8 cellular contexts compared by ENCODE assay signal in the genomic region with DNA sequence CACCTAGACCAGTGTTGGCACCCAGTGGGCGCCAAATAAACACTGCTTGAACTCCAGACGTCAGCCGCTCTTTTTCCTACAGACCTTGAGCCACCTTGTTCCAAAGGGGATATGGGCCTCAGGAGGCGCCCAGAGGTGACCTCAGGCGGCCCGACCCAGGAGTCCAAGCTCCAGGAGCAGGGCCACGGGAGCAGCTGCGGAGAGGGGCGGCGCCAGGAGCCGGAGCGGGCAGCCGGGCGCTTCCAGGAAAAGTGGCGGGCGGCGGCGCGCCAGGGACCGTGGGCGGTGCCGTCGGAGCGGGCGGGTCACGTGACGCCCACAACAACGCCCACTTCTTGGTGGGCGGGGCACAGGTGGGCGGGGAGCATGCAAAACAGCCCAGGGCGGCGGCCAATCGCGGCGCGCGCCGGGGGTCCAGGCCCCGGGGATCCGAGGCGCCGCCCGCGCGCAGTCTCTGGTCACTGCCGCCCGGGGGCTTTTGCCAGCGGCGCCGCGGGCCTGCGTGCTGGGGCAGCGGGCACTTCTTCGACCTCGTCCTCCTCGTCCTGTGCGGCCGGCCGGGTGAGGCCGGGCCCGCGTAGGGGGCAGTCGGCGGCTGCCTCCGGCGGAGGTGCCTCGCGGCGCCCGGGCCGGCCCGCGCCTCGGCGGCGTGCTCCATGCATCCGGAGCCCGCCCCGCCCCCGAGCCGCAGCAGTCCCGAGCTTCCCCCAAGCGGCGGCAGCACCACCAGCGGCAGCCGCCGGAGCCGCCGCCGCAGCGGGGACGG. TPM values are rescaled to one million over a fixed set of nuclear protein-coding genes. Genes with fewer than 3 reads are reported as not detected.
A peak's percentile ranks its signal among the peaks of the same experiment; 100 is the strongest.
DNase-seq lines count a peak whose midpoint lies in the region; ATAC-seq and TF ChIP-seq lines count a peak whose summit lies in the region.

Gene ORAI1 (plus strand): TSS at position 444 of the 766 bp plus-strand sequence.

- no peaks in the 10 kb centered on the region for H3K9me2 ChIP-seq in Loucy (replicated peaks; ENCODE audit: low read depth, low read length)

- peaks cover 32% of the 10 kb centered on the region for H3K36me3 Mint-ChIP-seq in activated T-helper 2 cell treated with anti-CD3 and anti-CD28 coated beads, Interferon-gamma antibody, Interleukin-2, Interleukin-4, amounts not matched to agents 10 μg/mL and 5 μg/mL and 100 μg/mL, durations not matched to agents 14 hours and 24 hours and 36 hours (ENCODE audit: low read depth)
- H3K36me3 Mint-ChIP-seq in natural killer cell treated with Interleukin-12 subunit alpha and Interleukin-12 subunit beta and Interleukin-15 and Interleukin-18, amount 100 ng/mL, for 72 hours, result no peaks in the 10 kb centered on the region

- H3K27me3 Mint-ChIP-seq in activated T-helper 2 cell treated with anti-CD3 and anti-CD28 coated beads, Interferon-gamma antibody, Interleukin-2, Interleukin-4, amounts not matched to agents 10 μg/mL and 5 μg/mL and 100 μg/mL, durations not matched to agents 14 hours and 24 hours and 36 hours (ENCODE audit: low read depth), result no peaks in the 10 kb centered on the region
- H3K27me3 Mint-ChIP-seq in natural killer cell treated with Interleukin-12 subunit alpha and Interleukin-12 subunit beta and Interleukin-15 and Interleukin-18, amount 100 ng/mL, for 72 hours, result no peaks in the 10 kb centered on the region

- DNase-seq in EH (ENCODE audit: low read depth), result peak; percentile 94
- peak; percentile 87 for DNase-seq in GOT3 (lab: John Stamatoyannopoulos, UW)
- DNase-seq in RWPE2 (ENCODE audit: low spot score), result peak; percentile 92
- peak; percentile 94 for DNase-seq in activated T-helper 2 cell treated with anti-CD3 and anti-CD28 coated beads, Interferon-gamma antibody, Interleukin-2, Interleukin-4, amounts not matched to agents 10 μg/mL and 5 μg/mL and 100 μg/mL, durations not matched to agents 14 hours and 24 hours and 36 hours (ENCODE audit: low spot score)
- peak; percentile 88 for DNase-seq in fibroblast of mammary gland (ENCODE audit: low read depth)
- peak; percentile 98 for DNase-seq in natural killer cell treated with Interleukin-12 subunit alpha and Interleukin-12 subunit beta and Interleukin-15 and Interleukin-18, amount 100 ng/mL, for 72 hours (ENCODE audit: low spot score)
- peak; percentile 88 for DNase-seq in stimulated activated naive CD4-positive, alpha-beta T cell treated with Interleukin-2 at 50 U/mL for 16 hours (lab: John Stamatoyannopoulos, UW)

- no peaks in the 10 kb centered on the region for H3K27me3 ChIP-seq in Loucy (ENCODE audit: insufficient read depth, low read length, poor library complexity, severe bottlenecking)
- no peaks in the 10 kb centered on the region for H3K27me3 ChIP-seq in RWPE2 (ENCODE audit: insufficient read depth, poor library complexity, severe bottlenecking)

- H3K27ac Mint-ChIP-seq in activated T-helper 2 cell treated with anti-CD3 and anti-CD28 coated beads, Interferon-gamma antibody, Interleukin-2, Interleukin-4, amounts not matched to agents 10 μg/mL and 5 μg/mL and 100 μg/mL, durations not matched to agents 14 hours and 24 hours and 36 hours, result peak within 1 kb of the TSS; percentile 90
- peak within 1 kb of the TSS; percentile 90 to 96 for H3K27ac Mint-ChIP-seq in natural killer cell treated with Interleukin-12 subunit alpha and Interleukin-12 subunit beta and Interleukin-15 and Interleukin-18, amount 100 ng/mL, for 72 hours

- H3F3A ChIP-seq in Loucy (ENCODE audit: low read depth), result no peaks in the 10 kb centered on the region

- H3K4me2 ChIP-seq in Loucy (ENCODE audit: low read depth, low read length, poor library complexity, severe bottlenecking), result peak within 1 kb of the TSS; percentile 98

- peaks cover 29% of the 10 kb centered on the region for H4K20me1 ChIP-seq in Loucy (ENCODE audit: insufficient read depth, low read length, poor library complexity, severe bottlenecking)

- H2AFZ ChIP-seq in Loucy (ENCODE audit: low read length), result peak within 1 kb of the TSS; percentile 91

- TF ChIP-seq CTCF in Loucy (conservative IDR thresholded peaks at IDR 0.05; ENCODE audit: low read length) (0 out of 2 replicates have a peak, but pooled peaks have one; percentile 16), RWPE2 (IDR thresholded peaks at IDR 0.05; ENCODE audit: poor library complexity, severe bottlenecking) (peak; percentile 41), fibroblast of mammary gland (conservative IDR thresholded peaks at IDR 0.05; ENCODE audit: control insufficient read depth, insufficient read depth, low read depth, low read length) (no peak)

- peak; percentile 66 for ATAC-seq in RWPE2 (ENCODE audit: low read depth)
- peak; percentile 90 to 92 for ATAC-seq in natural killer cell treated with Interleukin-12 subunit alpha and Interleukin-12 subunit beta and Interleukin-15 and Interleukin-18, amount 100 ng/mL, for 72 hours

- peaks cover 40% of the 10 kb centered on the region for H3K79me2 ChIP-seq in Loucy (ENCODE audit: insufficient read depth, low read length)

- H3K4me3 Mint-ChIP-seq in activated T-helper 2 cell treated with anti-CD3 and anti-CD28 coated beads, Interferon-gamma antibody, Interleukin-2, Interleukin-4, amounts not matched to agents 10 μg/mL and 5 μg/mL and 100 μg/mL, durations not matched to agents 14 hours and 24 hours and 36 hours (ENCODE audit: low read depth), result peak within 1 kb of the TSS; percentile 90
- peak within 1 kb of the TSS; percentile 89 for H3K4me3 Mint-ChIP-seq in natural killer cell treated with Interleukin-12 subunit alpha and Interleukin-12 subunit beta and Interleukin-15 and Interleukin-18, amount 100 ng/mL, for 72 hours

- H3K27ac ChIP-seq in RWPE2 (ENCODE audit: poor library complexity, severe bottlenecking), result peak within 1 kb of the TSS; percentile 78

- peak within 1 kb of the TSS; percentile 77 for H3K9ac ChIP-seq in Loucy (ENCODE audit: low read depth, low read length, poor library complexity, severe bottlenecking)

- H3K4me1 Mint-ChIP-seq in activated T-helper 2 cell treated with anti-CD3 and anti-CD28 coated beads, Interferon-gamma antibody, Interleukin-2, Interleukin-4, amounts not matched to agents 10 μg/mL and 5 μg/mL and 100 μg/mL, durations not matched to agents 14 hours and 24 hours and 36 hours (ENCODE audit: low read depth), result peaks cover 40% of the 10 kb centered on the region
- H3K4me1 Mint-ChIP-seq in natural killer cell treated with Interleukin-12 subunit alpha and Interleukin-12 subunit beta and Interleukin-15 and Interleukin-18, amount 100 ng/mL, for 72 hours (ENCODE audit: low read depth in 2 of 2), result peaks cover 43 to 45% of the 10 kb centered on the region in 2 donors

- intact Hi-C loops in activated T-helper 2 cell treated with anti-CD3 and anti-CD28 coated beads, Interferon-gamma antibody, Interleukin-2, Interleukin-4, amounts not matched to agents 10 μg/mL and 5 μg/mL and 100 μg/mL, durations not matched to agents 14 hours and 24 hours and 36 hours (cut with micrococcal nuclease), result loop anchor here (1.0 to 5.0 kb wide), 5 partner anchors 61 to 274 kb away; partner anchors contain the start of genes ANAPC5 and RHOF

- no peaks in the 10 kb centered on the region for H3K9me3 Mint-ChIP-seq in activated T-helper 2 cell treated with anti-CD3 and anti-CD28 coated beads, Interferon-gamma antibody, Interleukin-2, Interleukin-4, amounts not matched to agents 10 μg/mL and 5 μg/mL and 100 μg/mL, durations not matched to agents 14 hours and 24 hours and 36 hours
- H3K9me3 Mint-ChIP-seq in natural killer cell treated with Interleukin-12 subunit alpha and Interleukin-12 subunit beta and Interleukin-15 and Interleukin-18, amount 100 ng/mL, for 72 hours, result no peaks in the 10 kb centered on the region

- H3K4me1 ChIP-seq in Loucy (ENCODE audit: insufficient read depth, low read length, poor library complexity, severe bottlenecking), result peaks cover 36% of the 10 kb centered on the region
- peaks cover 15% of the 10 kb centered on the region for H3K4me1 ChIP-seq in RWPE2 (ENCODE audit: insufficient read depth, poor library complexity, severe bottlenecking)

- H3K4me3 ChIP-seq in Loucy (ENCODE audit: low read length, poor library complexity, severe bottlenecking), result peak within 1 kb of the TSS; percentile 81
- H3K4me3 ChIP-seq in RWPE2 (ENCODE audit: severe bottlenecking), result peak within 1 kb of the TSS; percentile 73
- H3K4me3 ChIP-seq in fibroblast of mammary gland (ENCODE audit: control insufficient read depth, low read depth, low read length), result peak within 1 kb of the TSS; percentile 77

- H3K9me3 ChIP-seq in Loucy (ENCODE audit: insufficient read depth, low read depth, low read length) (no peaks in the 10 kb centered on the region), RWPE2 (ENCODE audit: severe bottlenecking) (no peaks in the 10 kb centered on the region)

- no peaks in the 10 kb centered on the region for H3K36me3 ChIP-seq in Loucy (ENCODE audit: insufficient read depth, low read length)
- no peaks in the 10 kb centered on the region; the same call in 1 of the 2 replicates for H3K36me3 ChIP-seq in RWPE2 (ENCODE audit: low read depth)

RNA-seq across cellular contexts. Expression of gene ORAI1, which starts in this region (rescaled TPM):
- 47.6 and 52.6 TPM in 2 replicates for total RNA-seq in activated T-helper 2 cell treated with anti-CD3 and anti-CD28 coated beads, Interferon-gamma antibody, Interleukin-2, Interleukin-4, amounts not matched to agents 10 μg/mL and 5 μg/mL and 100 μg/mL, durations not matched to agents 14 hours and 24 hours and 36 hours
- total RNA-seq in natural killer cell treated with Interleukin-12 subunit alpha and Interleukin-12 subunit beta and Interleukin-15 and Interleukin-18, amount 100 ng/mL, for 72 hours, result 10 to 100 TPM; 40.5 to 43.9 TPM

Comparison
In these comparisons a context has a peak if more than half of its experiments do, and no peak if none do; other contexts are left out.
1. Peak in every context shown above with its lines: DNase-seq, ATAC-seq, H3K4me3 ChIP-seq and H3K27ac ChIP-seq.